In genomic region chrX:154819771-154820341, GRCh38 we compare ENCODE assay signal across 1 cellular context.
A peak's percentile ranks its signal among the peaks of the same experiment; 100 is the strongest.
TF ChIP-seq lines count a peak whose summit lies in the region.

No MANE protein-coding gene starts in this region.

TF ChIP-seq in K562, 482 proteins besides CTCF, POLR2A, EP300 and RAD21 (continued from another document):
- TF ChIP-seq IRF9 (tag; IDR thresholded peaks at IDR 0.05) (no peak), NONO (IDR thresholded peaks at IDR 0.05; ENCODE audit: low read depth in 2 of 2, low read length in 1 of 2) (no peak), CEBPZ (IDR thresholded peaks at IDR 0.05; ENCODE audit: borderline replicate concordance, low read depth, low read length) (no peak), E4F1 (CRISPR knock-in tag; IDR thresholded peaks at IDR 0.05; ENCODE audit: borderline replicate concordance) (no peak), NR2C2 (CRISPR knock-in tag; IDR thresholded peaks at IDR 0.05) (no peak), NR2C2 (tag; IDR thresholded peaks at IDR 0.05) (peak; percentile 61), TFAP4 (CRISPR knock-in tag; IDR thresholded peaks at IDR 0.05; ENCODE audit: borderline replicate concordance) (0 out of 2 replicates have a peak, but pooled peaks have one; percentile 35), SREBF1 (IDR thresholded peaks at IDR 0.05; ENCODE audit: borderline replicate concordance, low read depth, low read length) (no peak), ZNF766 (CRISPR knock-in tag; conservative IDR thresholded peaks at IDR 0.05) (0 out of 2 replicates have a peak, but pooled peaks have one; percentile 32), POLR2AphosphoS2 (IDR thresholded peaks at IDR 0.05; ENCODE audit: low read length) (no peak), ZNF586 (CRISPR knock-in tag; conservative IDR thresholded peaks at IDR 0.05) (no peak), SAFB2 (IDR thresholded peaks at IDR 0.05; ENCODE audit: borderline replicate concordance, low read depth, low read length, severe bottlenecking) (no peak), CREB1 (IDR thresholded peaks at IDR 0.05) (no peak), CREB1 (CRISPR knock-in tag; IDR thresholded peaks at IDR 0.05) (no peak), SMAD1 (IDR thresholded peaks at IDR 0.05; ENCODE audit: low read depth, low read length, partially characterized antibody) (no peak), C11orf30 (IDR thresholded peaks at IDR 0.05; ENCODE audit: low read depth) (0 out of 2 replicates have a peak, but pooled peaks have one; percentile 4), EP400 (IDR thresholded peaks at IDR 0.05) (no peak), ZBTB8A (IDR thresholded peaks at IDR 0.05; ENCODE audit: partially characterized antibody) (no peak), HOXB6 (CRISPR knock-in tag; IDR thresholded peaks at IDR 0.05; ENCODE audit: borderline replicate concordance) (no peak), POLR2B (IDR thresholded peaks at IDR 0.05; ENCODE audit: low read depth, partially characterized antibody) (no peak), XRCC3 (IDR thresholded peaks at IDR 0.05) (no peak), ZNF133 (CRISPR knock-in tag; IDR thresholded peaks at IDR 0.05) (no peak), ZNF77 (CRISPR knock-in tag; IDR thresholded peaks at IDR 0.05) (no peak), CREM (IDR thresholded peaks at IDR 0.05; ENCODE audit: low read depth) (peak; percentile 69), YY1 (IDR thresholded peaks at IDR 0.05; ENCODE audit: borderline replicate concordance in 1 of 3, control insufficient read depth in 1 of 3, extremely low read depth in 1 of 3, insufficient read depth in 3 of 3, insufficient read length in 1 of 3, insufficient replicate concordance in 2 of 3, low read depth in 1 of 3, low read length in 2 of 3) (peak in 1 of 3 experiments; percentile 67), ARNT (IDR thresholded peaks at IDR 0.05) (0 out of 4 replicates have a peak, but pooled peaks of 1 of the 2 experiments have one; percentile 11), TSC22D4 (tag; IDR thresholded peaks at IDR 0.05) (no peak), DDX20 (tag; IDR thresholded peaks at IDR 0.05; ENCODE audit: low read depth) (0 out of 2 replicates have a peak, but pooled peaks have one; percentile 7), NUFIP1 (IDR thresholded peaks at IDR 0.05; ENCODE audit: partially characterized antibody) (no peak), ZNF217 (CRISPR knock-in tag; IDR thresholded peaks at IDR 0.05) (no peak), NFRKB (IDR thresholded peaks at IDR 0.05; ENCODE audit: low read depth) (peak; percentile 64; the same call in 1 of the 2 replicates), ID3 (CRISPR knock-in tag; IDR thresholded peaks at IDR 0.05) (no peak), ID3 (tag; IDR thresholded peaks at IDR 0.05) (no peak), FOSL1 (tag; conservative IDR thresholded peaks at IDR 0.05) (0 out of 2 replicates have a peak, but pooled peaks have one; percentile 23), TCFL5 (CRISPR knock-in tag; conservative IDR thresholded peaks at IDR 0.05) (no peak)
